Comparison of ENCODE assay signal across 9 cellular contexts in the genomic region with DNA sequence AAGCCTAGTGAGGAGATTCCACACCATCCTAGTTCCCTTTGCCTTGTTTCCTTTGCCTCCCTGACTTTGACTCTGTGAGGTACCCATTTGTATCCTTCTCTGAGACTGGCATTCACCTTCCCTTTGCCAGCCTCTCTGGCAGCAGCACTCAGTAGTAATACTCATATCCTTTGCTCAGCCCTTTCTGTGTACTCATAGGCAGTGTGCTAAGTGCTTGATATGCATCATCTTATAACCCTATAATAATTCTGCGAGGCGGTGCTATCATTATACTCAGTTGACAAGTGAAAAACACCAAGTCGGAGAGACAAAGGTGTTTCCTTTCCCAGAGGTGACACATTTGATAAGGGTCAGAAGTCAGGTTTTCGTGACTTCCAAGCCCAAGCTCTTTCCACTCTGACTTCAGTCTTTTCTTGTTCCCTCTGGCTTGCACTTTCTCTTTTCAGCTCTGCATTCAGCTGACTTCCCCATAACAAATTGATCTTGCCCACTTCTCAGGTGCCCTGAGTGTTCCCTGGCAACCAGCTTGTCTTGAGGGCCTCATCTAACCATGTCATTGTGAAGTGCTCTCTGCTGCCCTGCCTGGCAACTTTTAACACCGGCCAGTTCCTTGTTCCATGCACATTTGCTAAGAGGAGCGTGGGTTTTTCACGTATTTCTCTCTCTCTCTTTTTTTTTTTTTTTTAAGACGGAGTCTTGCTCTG.
DNase-seq lines count a peak whose midpoint lies in the region; ATAC-seq lines count a peak whose summit lies in the region.
"Had no signal": no experiment of that assay in that cellular context is flagged by ENCODE, and none has a peak within 500 bp of the region (broad histone marks: within the 10 kb centered on the region; RNA-seq: fewer than 3 reads in every experiment).

No MANE protein-coding gene starts in this region.

- ATAC-seq in activated CD8-positive, alpha-beta memory T cell treated with anti-CD3 and anti-CD28 coated beads, Interleukin-2, amount 10 ng/mL, durations not matched to agents 7 days and 5 days, result peak; percentile 27
- peak; percentile 95 to 98 for ATAC-seq in stimulated activated naive B cell treated with anti-CD40 and anti-IgM and Interleukin-4, amounts not matched to agents 10 μg/mL and 1 μg/mL and 100 μg/mL, for 72 hours (replicated peaks)
- no peak for ATAC-seq in HG03460 (IDR thresholded peaks at IDR 0.05; ENCODE audit: unreplicated experiment)
- no peak for ATAC-seq in GM19455 (IDR thresholded peaks at IDR 0.05; ENCODE audit: unreplicated experiment)

- CTCF ChIA-PET in activated CD8-positive, alpha-beta memory T cell treated with anti-CD3 and anti-CD28 coated beads, Interleukin-2, amount 10 ng/mL, durations not matched to agents 7 days and 5 days (lab: Charles Lee), result interaction anchor here (0.7 to 3.0 kb wide), 8 partner anchors 12 to 497 kb away, joined by 3 to 8 read pairs (median 4); no protein-coding TSS in a partner anchor

- peaks cover 16% of the 10 kb centered on the region for H3K4me1 Mint-ChIP-seq in activated CD8-positive, alpha-beta memory T cell treated with anti-CD3 and anti-CD28 coated beads, Interleukin-2, amount 10 ng/mL, durations not matched to agents 7 days and 5 days
- H3K4me1 Mint-ChIP-seq in stimulated activated naive B cell treated with anti-CD40 and anti-IgM and Interleukin-4, amounts not matched to agents 10 μg/mL and 1 μg/mL and 100 μg/mL, for 72 hours, result peaks cover 2 to 6% of the 10 kb centered on the region in 2 donors

- no peak for DNase-seq in activated CD8-positive, alpha-beta memory T cell treated with anti-CD3 and anti-CD28 coated beads, Interleukin-2, amount 10 ng/mL, durations not matched to agents 7 days and 5 days
- no peak for DNase-seq in activated CD8-positive, alpha-beta memory T cell treated with anti-CD3 and anti-CD28 coated beads, Interleukin-2, amount 50 U/mL, for 48 hours
- peak; percentile 14 for DNase-seq in NAMALWA (ENCODE audit: low spot score)
- DNase-seq in activated naive CD4-positive, alpha-beta T cell treated with anti-CD3 and anti-CD28 coated beads, Interleukin-2, amount 50 U/mL, for 16 hours, result peak; percentile 14
- DNase-seq in stimulated activated naive B cell treated with anti-CD40 and anti-IgM and Interleukin-4, amounts not matched to agents 10 μg/mL and 1 μg/mL and 100 μg/mL, for 72 hours, result peak; percentile 26
- no peak for DNase-seq in dedifferentiated amniotic fluid mesenchymal stem cell (ENCODE audit: extremely low spot score)

- H3K9me3 Mint-ChIP-seq in activated CD8-positive, alpha-beta memory T cell treated with anti-CD3 and anti-CD28 coated beads, Interleukin-2, amount 10 ng/mL, durations not matched to agents 7 days and 5 days (ENCODE audit: low read depth), result no peaks in the 10 kb centered on the region
- H3K9me3 Mint-ChIP-seq in stimulated activated naive B cell treated with anti-CD40 and anti-IgM and Interleukin-4, amounts not matched to agents 10 μg/mL and 1 μg/mL and 100 μg/mL, for 72 hours, result no peaks in the 10 kb centered on the region
- H3K9me3 Mint-ChIP-seq: activated naive CD4-positive, alpha-beta T cell treated with anti-CD3 and anti-CD28 coated beads, Interleukin-2, amount 50 U/mL, for 72 hours had no signal

- no peaks in the 10 kb centered on the region for H3K36me3 Mint-ChIP-seq in activated CD8-positive, alpha-beta memory T cell treated with anti-CD3 and anti-CD28 coated beads, Interleukin-2, amount 10 ng/mL, durations not matched to agents 7 days and 5 days
- no peaks in the 10 kb centered on the region for H3K36me3 Mint-ChIP-seq in stimulated activated naive B cell treated with anti-CD40 and anti-IgM and Interleukin-4, amounts not matched to agents 10 μg/mL and 1 μg/mL and 100 μg/mL, for 72 hours
- H3K36me3 Mint-ChIP-seq: activated naive CD4-positive, alpha-beta T cell treated with anti-CD3 and anti-CD28 coated beads, Interleukin-2, amount 50 U/mL, for 72 hours had no signal

- no peak overlapping the region for H3K27ac Mint-ChIP-seq in activated CD8-positive, alpha-beta memory T cell treated with anti-CD3 and anti-CD28 coated beads, Interleukin-2, amount 10 ng/mL, durations not matched to agents 7 days and 5 days
- no peak overlapping the region for H3K27ac Mint-ChIP-seq in stimulated activated naive B cell treated with anti-CD40 and anti-IgM and Interleukin-4, amounts not matched to agents 10 μg/mL and 1 μg/mL and 100 μg/mL, for 72 hours

- no peaks in the 10 kb centered on the region for H3K27me3 Mint-ChIP-seq in activated CD8-positive, alpha-beta memory T cell treated with anti-CD3 and anti-CD28 coated beads, Interleukin-2, amount 10 ng/mL, durations not matched to agents 7 days and 5 days
- H3K27me3 Mint-ChIP-seq in stimulated activated naive B cell treated with anti-CD40 and anti-IgM and Interleukin-4, amounts not matched to agents 10 μg/mL and 1 μg/mL and 100 μg/mL, for 72 hours, result peaks cover 0 to 13% of the 10 kb centered on the region in 2 donors

- H3K4me3 Mint-ChIP-seq in activated CD8-positive, alpha-beta memory T cell treated with anti-CD3 and anti-CD28 coated beads, Interleukin-2, amount 10 ng/mL, durations not matched to agents 7 days and 5 days, result no peak overlapping the region
- H3K4me3 Mint-ChIP-seq in stimulated activated naive B cell treated with anti-CD40 and anti-IgM and Interleukin-4, amounts not matched to agents 10 μg/mL and 1 μg/mL and 100 μg/mL, for 72 hours, result peak overlapping the region in 1 of 2 donors; percentile 14

Comparison
In these comparisons a context has a peak if more than half of its experiments do, and no peak if none do; other contexts are left out.
1. ATAC-seq: peak in activated CD8-positive, alpha-beta memory T cell treated with anti-CD3 and anti-CD28 coated beads, Interleukin-2, amount 10 ng/mL, durations not matched to agents 7 days and 5 days (single experiment) and stimulated activated naive B cell treated with anti-CD40 and anti-IgM and Interleukin-4, amounts not matched to agents 10 μg/mL and 1 μg/mL and 100 μg/mL, for 72 hours (2 of 2); none in HG03460 (single experiment) and GM19455 (single experiment).
2. DNase-seq: peak in NAMALWA (single experiment), activated naive CD4-positive, alpha-beta T cell treated with anti-CD3 and anti-CD28 coated beads, Interleukin-2, amount 50 U/mL, for 16 hours (single experiment) and stimulated activated naive B cell treated with anti-CD40 and anti-IgM and Interleukin-4, amounts not matched to agents 10 μg/mL and 1 μg/mL and 100 μg/mL, for 72 hours (single experiment); none in activated CD8-positive, alpha-beta memory T cell treated with anti-CD3 and anti-CD28 coated beads, Interleukin-2, amount 10 ng/mL, durations not matched to agents 7 days and 5 days (single experiment), activated CD8-positive, alpha-beta memory T cell treated with anti-CD3 and anti-CD28 coated beads, Interleukin-2, amount 50 U/mL, for 48 hours (single experiment) and dedifferentiated amniotic fluid mesenchymal stem cell (single experiment).